In genomic region chr5:171315925-171316257, GRCh38 we compare ENCODE assay signal across 19 cellular contexts. TPM values are rescaled to one million over a fixed set of nuclear protein-coding genes. Genes with fewer than 3 reads are reported as not detected.
DNase-seq lines count a peak whose midpoint lies in the region; ATAC-seq, FAIRE-seq and TF ChIP-seq lines count a peak whose summit lies in the region.
"Had no signal": no experiment of that assay in that cellular context is flagged by ENCODE, and none has a peak within 500 bp of the region (broad histone marks: within the 10 kb centered on the region; RNA-seq: fewer than 3 reads in every experiment).

No MANE protein-coding gene starts in this region.

- peaks cover 92% of the 10 kb centered on the region for H3K27me3 ChIP-seq in keratinocyte (ENCODE audit: control insufficient read depth, extremely low read depth, insufficient read depth, low read length)

- POLR2A ChIA-PET in activated CD8-positive, alpha-beta T cell treated with anti-CD3 and anti-CD28 coated beads, Interleukin-2, amount 10 ng/mL, durations not matched to agents 7 days and 5 days (lab: Charles Lee) = no interaction called here
- POLR2A ChIA-PET in activated CD8-positive, alpha-beta T cell treated with anti-CD3 and anti-CD28 coated beads for 36 hours (lab: Charles Lee) = no interaction called here
- POLR2A ChIA-PET in WTC11 (lab: Charles Lee) = no interaction called here

- no peaks in the 10 kb centered on the region for H3K36me3 ChIP-seq in keratinocyte (ENCODE audit: control insufficient read depth in 2 of 2, extremely low read depth in 1 of 2, insufficient read depth in 2 of 2, low read length in 2 of 2)

- no peaks in the 10 kb centered on the region for H3K9me3 ChIP-seq in keratinocyte (ENCODE audit: control insufficient read depth, low read depth, low read length)
- H3K9me3 ChIP-seq: A549 had no signal

- no peaks in the 10 kb centered on the region for H3K79me2 ChIP-seq in keratinocyte (ENCODE audit: control insufficient read depth, insufficient read depth, low read length)

- no peak for FAIRE-seq in keratinocyte (lab: Jason Lieb, UNC)
- FAIRE-seq: A549 had no signal

- peaks cover 15% of the 10 kb centered on the region for H3K4me1 Mint-ChIP-seq in activated CD8-positive, alpha-beta T cell treated with anti-CD3 and anti-CD28 coated beads, Interleukin-2, amount 10 ng/mL, durations not matched to agents 7 days and 5 days (ENCODE audit: low read depth)
- peaks cover 17% of the 10 kb centered on the region for H3K4me1 Mint-ChIP-seq in activated CD8-positive, alpha-beta T cell treated with anti-CD3 and anti-CD28 coated beads for 36 hours (ENCODE audit: low read depth)
- peaks cover 60% of the 10 kb centered on the region for H3K4me1 Mint-ChIP-seq in WTC11
- H3K4me1 Mint-ChIP-seq in stimulated activated memory B cell treated with anti-CD40 and anti-IgM and Interleukin-4, amounts not matched to agents 10 μg/mL and 1 μg/mL and 100 μg/mL, for 72 hours = peaks cover 19% of the 10 kb centered on the region

- H3K27me3 Mint-ChIP-seq in activated CD8-positive, alpha-beta T cell treated with anti-CD3 and anti-CD28 coated beads, Interleukin-2, amount 10 ng/mL, durations not matched to agents 7 days and 5 days (ENCODE audit: low read depth) = peaks cover 75% of the 10 kb centered on the region
- H3K27me3 Mint-ChIP-seq in activated CD8-positive, alpha-beta T cell treated with anti-CD3 and anti-CD28 coated beads for 36 hours = peaks cover 63% of the 10 kb centered on the region
- H3K27me3 Mint-ChIP-seq in WTC11 (ENCODE audit: low read depth) = peaks cover 98% of the 10 kb centered on the region
- H3K27me3 Mint-ChIP-seq in stimulated activated memory B cell treated with anti-CD40 and anti-IgM and Interleukin-4, amounts not matched to agents 10 μg/mL and 1 μg/mL and 100 μg/mL, for 72 hours = peaks cover 91% of the 10 kb centered on the region

- TF ChIP-seq CTCF in activated CD8-positive, alpha-beta T cell treated with anti-CD3 and anti-CD28 coated beads for 36 hours (IDR thresholded peaks at IDR 0.05) = no peak
- TF ChIP-seq CTCF in WTC11 (IDR thresholded peaks at IDR 0.05) (no peak), keratinocyte (optimal IDR thresholded peaks at IDR 0.05 in 1 of 3, IDR thresholded peaks at IDR 0.05 in 1 of 3, conservative IDR thresholded peaks at IDR 0.05 in 1 of 3; ENCODE audit: extremely low read depth in 1 of 3, insufficient read depth in 2 of 3, low read length in 3 of 3) (no peak)

- no peak overlapping the region for H3K27ac Mint-ChIP-seq in activated CD8-positive, alpha-beta T cell treated with anti-CD3 and anti-CD28 coated beads, Interleukin-2, amount 10 ng/mL, durations not matched to agents 7 days and 5 days
- H3K27ac Mint-ChIP-seq in activated CD8-positive, alpha-beta T cell treated with anti-CD3 and anti-CD28 coated beads for 36 hours = no peak overlapping the region
- no peak overlapping the region for H3K27ac Mint-ChIP-seq in WTC11
- H3K27ac Mint-ChIP-seq in stimulated activated memory B cell treated with anti-CD40 and anti-IgM and Interleukin-4, amounts not matched to agents 10 μg/mL and 1 μg/mL and 100 μg/mL, for 72 hours = no peak overlapping the region
- H3K27ac Mint-ChIP-seq: CD4-positive, alpha-beta T cell had no signal

- intact Hi-C loops in activated CD8-positive, alpha-beta T cell treated with anti-CD3 and anti-CD28 coated beads for 36 hours (cut with micrococcal nuclease) = no loop called here

- no peak overlapping the region for H3K27ac ChIP-seq in keratinocyte (ENCODE audit: control insufficient read depth, insufficient read depth, low read length)
- H3K27ac ChIP-seq: A549 had no signal

- dilution Hi-C loops in keratinocyte (cut with MboI; ENCODE audit: extremely low pct_ligation_motif_present, low sequenced_read_pairs) = no loop called here

- H2AFZ ChIP-seq in keratinocyte (ENCODE audit: control insufficient read depth, low read length) = no peak overlapping the region

- H3K4me3 Mint-ChIP-seq in activated CD8-positive, alpha-beta T cell treated with anti-CD3 and anti-CD28 coated beads, Interleukin-2, amount 10 ng/mL, durations not matched to agents 7 days and 5 days = peak overlapping the region; percentile 9
- no peak overlapping the region for H3K4me3 Mint-ChIP-seq in activated CD8-positive, alpha-beta T cell treated with anti-CD3 and anti-CD28 coated beads for 36 hours
- H3K4me3 Mint-ChIP-seq in WTC11 = peak overlapping the region; percentile 41
- H3K4me3 Mint-ChIP-seq in stimulated activated memory B cell treated with anti-CD40 and anti-IgM and Interleukin-4, amounts not matched to agents 10 μg/mL and 1 μg/mL and 100 μg/mL, for 72 hours = peak overlapping the region; percentile 31
- H3K4me3 Mint-ChIP-seq: CD4-positive, alpha-beta T cell had no signal

- H3K9ac ChIP-seq in keratinocyte (ENCODE audit: control insufficient read depth, extremely low read depth, insufficient read depth, low read length) = no peak overlapping the region

- CTCF ChIA-PET in activated CD8-positive, alpha-beta T cell treated with anti-CD3 and anti-CD28 coated beads, Interleukin-2, amount 10 ng/mL, durations not matched to agents 7 days and 5 days (lab: Charles Lee) = interaction anchor here (1.0 kb wide), 1 partner anchor 27 kb away, joined by 3 read pairs; no protein-coding TSS in a partner anchor
- CTCF ChIA-PET in activated CD8-positive, alpha-beta T cell treated with anti-CD3 and anti-CD28 coated beads for 36 hours (lab: Charles Lee) = interaction anchor here (1.3 kb wide), 1 partner anchor 26 kb away, joined by 3 read pairs; no protein-coding TSS in a partner anchor
- CTCF ChIA-PET in WTC11 (lab: Charles Lee) = interaction anchor here (0.9 to 1.4 kb wide), 4 partner anchors 8 to 109 kb away, joined by 3 to 10 read pairs (median 4); no protein-coding TSS in a partner anchor

- peak overlapping the region; percentile 10 for H3K4me2 ChIP-seq in keratinocyte (ENCODE audit: control insufficient read depth, extremely low read depth, insufficient read depth, low read depth, low read length)
- H3K4me2 ChIP-seq: A549 had no signal

- no peak for ATAC-seq in activated CD8-positive, alpha-beta T cell treated with anti-CD3 and anti-CD28 coated beads, Interleukin-2, amount 10 ng/mL, durations not matched to agents 7 days and 5 days
- no peak for ATAC-seq in activated CD8-positive, alpha-beta T cell treated with anti-CD3 and anti-CD28 coated beads for 36 hours
- no peak for ATAC-seq in WTC11
- no peak for ATAC-seq in stimulated activated memory B cell treated with anti-CD40 and anti-IgM and Interleukin-4, amounts not matched to agents 10 μg/mL and 1 μg/mL and 100 μg/mL, for 72 hours
- ATAC-seq: A549 had no signal

- no peaks in the 10 kb centered on the region for H3K9me3 Mint-ChIP-seq in activated CD8-positive, alpha-beta T cell treated with anti-CD3 and anti-CD28 coated beads, Interleukin-2, amount 10 ng/mL, durations not matched to agents 7 days and 5 days (ENCODE audit: insufficient read depth)
- no peaks in the 10 kb centered on the region for H3K9me3 Mint-ChIP-seq in activated CD8-positive, alpha-beta T cell treated with anti-CD3 and anti-CD28 coated beads for 36 hours
- no peaks in the 10 kb centered on the region for H3K9me3 Mint-ChIP-seq in WTC11
- peaks cover 4% of the 10 kb centered on the region for H3K9me3 Mint-ChIP-seq in stimulated activated memory B cell treated with anti-CD40 and anti-IgM and Interleukin-4, amounts not matched to agents 10 μg/mL and 1 μg/mL and 100 μg/mL, for 72 hours
- H3K9me3 Mint-ChIP-seq: CD4-positive, alpha-beta T cell had no signal

- peaks cover 7% of the 10 kb centered on the region for H3K36me3 Mint-ChIP-seq in activated CD8-positive, alpha-beta T cell treated with anti-CD3 and anti-CD28 coated beads, Interleukin-2, amount 10 ng/mL, durations not matched to agents 7 days and 5 days (ENCODE audit: low read depth)
- H3K36me3 Mint-ChIP-seq in activated CD8-positive, alpha-beta T cell treated with anti-CD3 and anti-CD28 coated beads for 36 hours (ENCODE audit: low read depth) = no peaks in the 10 kb centered on the region
- H3K36me3 Mint-ChIP-seq in WTC11 = no peaks in the 10 kb centered on the region
- H3K36me3 Mint-ChIP-seq in stimulated activated memory B cell treated with anti-CD40 and anti-IgM and Interleukin-4, amounts not matched to agents 10 μg/mL and 1 μg/mL and 100 μg/mL, for 72 hours = peaks cover under 1% of the 10 kb centered on the region

- no peak for DNase-seq in activated CD8-positive, alpha-beta T cell treated with anti-CD3 and anti-CD28 coated beads, Interleukin-2, amount 10 ng/mL, durations not matched to agents 7 days and 5 days
- DNase-seq in activated CD8-positive, alpha-beta T cell treated with anti-CD3 and anti-CD28 coated beads for 36 hours = no peak
- DNase-seq in WTC11 (ENCODE audit: low spot score) = no peak
- no peak for DNase-seq in keratinocyte (ENCODE audit: low read depth, low spot score)
- no peak for DNase-seq in SHP77 treated with DMSO at 0.1 percent for 48 hours (lab: John Stamatoyannopoulos, UW)
- no peak for DNase-seq in NAMALWA (ENCODE audit: low spot score)
- no peak for DNase-seq in COR-L47 (lab: John Stamatoyannopoulos, UW)
- DNase-seq: activated CD4-positive, alpha-beta T cell treated with anti-CD3 and anti-CD28 coated beads, Interleukin-2, amount 50 U/mL, for 48 hours; CD4-positive, alpha-beta T cell; left cardiac atrium; NCI-H1694; T1000 had no signal

- no peaks in the 10 kb centered on the region for H3K4me1 ChIP-seq in keratinocyte (ENCODE audit: control insufficient read depth, extremely low read depth, insufficient read depth, low read length)
- H3K4me1 ChIP-seq: A549 had no signal

- H3K4me3 ChIP-seq in keratinocyte (ENCODE audit: control insufficient read depth in 2 of 3, extremely low read depth in 1 of 3, insufficient read depth in 2 of 3, low read depth in 1 of 3, low read length in 3 of 3) = no peak overlapping the region
- H3K4me3 ChIP-seq: A549 had no signal

- H3K9me1 ChIP-seq in keratinocyte (ENCODE audit: control insufficient read depth, extremely low read depth, insufficient read depth, low read length) = no peaks in the 10 kb centered on the region

- H4K20me1 ChIP-seq in keratinocyte (ENCODE audit: control insufficient read depth, extremely low read depth, insufficient read depth, low read length) = peaks cover 3% of the 10 kb centered on the region

TF ChIP-seq in WTC11, 78 proteins besides CTCF, POLR2A, EP300 and RAD21 (continues in another document):
- no peak for TF ChIP-seq ATF1 (CRISPR knock-in tag; IDR thresholded peaks at IDR 0.05)

RNA-seq across cellular contexts. Expression of gene TLX3, which starts 6.8 kb away (rescaled TPM):
- total RNA-seq in activated CD8-positive, alpha-beta T cell treated with anti-CD3 and anti-CD28 coated beads, Interleukin-2, amount 10 ng/mL, durations not matched to agents 7 days and 5 days = not detected
- not detected for total RNA-seq in activated CD8-positive, alpha-beta T cell treated with anti-CD3 and anti-CD28 coated beads for 36 hours
- total RNA-seq in WTC11 (2021) = 0.11 to 0.16 TPM in 2 of 3 replicates, not detected in the other
- not detected in 3 replicates for polyA plus RNA-seq in keratinocyte
- not detected for polyA plus RNA-seq in keratinocyte (2011; ENCODE audit: low read depth)
- not detected in 2 replicates for polyA plus RNA-seq in keratinocyte (2011; cell fraction: cytosol; rRNA removed)
- not detected in 2 replicates for polyA plus RNA-seq in keratinocyte (2011; cell fraction: nucleus; rRNA removed)
- not detected in 2 replicates for polyA plus RNA-seq in keratinocyte (2012; ENCODE audit: low replicate concordance)
- polyA minus RNA-seq in keratinocyte = not detected in 3 replicates
- not detected for polyA minus RNA-seq in keratinocyte (2011; cell fraction: cytosol; rRNA and poly(A)+ RNA removed)
- not detected in 2 replicates for polyA minus RNA-seq in keratinocyte (2011; cell fraction: nucleus; rRNA and poly(A)+ RNA removed)
- total RNA-seq: CD4-positive, alpha-beta T cell; dermis blood vessel endothelial cell; left cardiac atrium; NCI-H460; pulmonary artery endothelial cell; temporal lobe had no signal
- polyA plus RNA-seq: A549, esophagus had no signal
